15 cellular contexts compared by ENCODE assay signal in genomic region chr6:121826156-121826810, GRCh38.
A peak's percentile ranks its signal among the peaks of the same experiment; 100 is the strongest.
DNase-seq lines count a peak whose midpoint lies in the region; ATAC-seq and TF ChIP-seq lines count a peak whose summit lies in the region.
"Had no signal": no experiment of that assay in that cellular context is flagged by ENCODE, and none has a peak within 500 bp of the region (broad histone marks: within the 10 kb centered on the region; RNA-seq: fewer than 3 reads in every experiment).

No MANE protein-coding gene starts in this region.

- no peak overlapping the region for H3K4me3 Mint-ChIP-seq in activated CD8-positive, alpha-beta T cell treated with anti-CD3 and anti-CD28 coated beads, Interleukin-2, amount 10 ng/mL, durations not matched to agents 7 days and 5 days
- H3K4me3 Mint-ChIP-seq: activated naive CD8-positive, alpha-beta T cell treated with anti-CD3 and anti-CD28 coated beads, Interleukin-2, amount 10 ng/mL, durations not matched to agents 7 days and 5 days; stimulated activated naive CD8-positive, alpha-beta T cell treated with anti-CD3 and anti-CD28 coated beads, Interleukin-15, Interleukin-2, amounts not matched to agents 100 ng/mL and 50 ng/mL, for 24 hours had no signal

- H3K27me3 Mint-ChIP-seq in activated CD8-positive, alpha-beta T cell treated with anti-CD3 and anti-CD28 coated beads, Interleukin-2, amount 10 ng/mL, durations not matched to agents 7 days and 5 days (ENCODE audit: low read depth): no peaks in the 10 kb centered on the region
- H3K27me3 Mint-ChIP-seq: activated naive CD8-positive, alpha-beta T cell treated with anti-CD3 and anti-CD28 coated beads, Interleukin-2, amount 10 ng/mL, durations not matched to agents 7 days and 5 days; stimulated activated naive CD8-positive, alpha-beta T cell treated with anti-CD3 and anti-CD28 coated beads, Interleukin-15, Interleukin-2, amounts not matched to agents 100 ng/mL and 50 ng/mL, for 24 hours had no signal

- intact Hi-C loops in left ventricle myocardium inferior (cut with micrococcal nuclease) (loop anchor here (10.0 kb wide), 1 partner anchor 161 kb away; no protein-coding TSS in a partner anchor), cardiac septum (cut with DNase I) (loop anchor here (5.0 kb wide), 1 partner anchor 44 kb away; no protein-coding TSS in a partner anchor), ovary (cut with DNase I) (no loop called here)

- peaks cover 42% of the 10 kb centered on the region for H3K4me1 ChIP-seq in left ventricle myocardium inferior
- peaks cover 5% of the 10 kb centered on the region for H3K4me1 ChIP-seq in RWPE2 (ENCODE audit: insufficient read depth, poor library complexity, severe bottlenecking)
- H3K4me1 ChIP-seq in ovary (ENCODE audit: insufficient read depth): peaks cover 10% of the 10 kb centered on the region

- no peaks in the 10 kb centered on the region for H3K36me3 Mint-ChIP-seq in activated CD8-positive, alpha-beta T cell treated with anti-CD3 and anti-CD28 coated beads, Interleukin-2, amount 10 ng/mL, durations not matched to agents 7 days and 5 days (ENCODE audit: low read depth)
- H3K36me3 Mint-ChIP-seq: activated naive CD8-positive, alpha-beta T cell treated with anti-CD3 and anti-CD28 coated beads, Interleukin-2, amount 10 ng/mL, durations not matched to agents 7 days and 5 days had no signal

- TF ChIP-seq CTCF in left ventricle myocardium inferior (IDR thresholded peaks at IDR 0.05; ENCODE audit: borderline replicate concordance): no peak
- TF ChIP-seq CTCF in RWPE2 (IDR thresholded peaks at IDR 0.05; ENCODE audit: poor library complexity, severe bottlenecking): no peak
- no peak for TF ChIP-seq CTCF in fibroblast of the aortic adventitia (IDR thresholded peaks at IDR 0.05; ENCODE audit: insufficient read depth, low read length)
- TF ChIP-seq CTCF in ovary (IDR thresholded peaks at IDR 0.05): no peak

- no peak for DNase-seq in left ventricle myocardium inferior
- DNase-seq in cardiac septum (ENCODE audit: low spot score): no peak
- no peak for DNase-seq in RWPE2 (ENCODE audit: low spot score)
- peak; percentile 95 for DNase-seq in fibroblast of the aortic adventitia (ENCODE audit: low read depth)
- no peak for DNase-seq in NCI-H146 treated with DMSO at 0.1 percent for 48 hours (lab: John Stamatoyannopoulos, UW; ENCODE audit: unreplicated experiment)
- DNase-seq in stimulated activated CD4-positive, alpha-beta T cell treated with anti-CD3 and anti-CD28 coated beads, Interleukin-1b, Interleukin-23, amount 100 ng/mL, for 48 hours: no peak
- no peak for DNase-seq in ovary
- DNase-seq in activated CD8-positive, alpha-beta T cell treated with anti-CD3 and anti-CD28 coated beads, Interleukin-2, amount 10 ng/mL, durations not matched to agents 7 days and 5 days: no peak
- DNase-seq: activated naive CD8-positive, alpha-beta T cell treated with anti-CD3 and anti-CD28 coated beads, Interleukin-2, amount 10 ng/mL, durations not matched to agents 7 days and 5 days; glutamatergic neuron; NCI-H1436; stimulated activated CD4-positive, alpha-beta T cell treated with anti-CD3 and anti-CD28 coated beads, Interleukin-12 subunit alpha, Interleukin-12 subunit beta, amount 100 ng/mL, for 4 hours had no signal

- no peaks in the 10 kb centered on the region for H3K4me1 Mint-ChIP-seq in activated CD8-positive, alpha-beta T cell treated with anti-CD3 and anti-CD28 coated beads, Interleukin-2, amount 10 ng/mL, durations not matched to agents 7 days and 5 days (ENCODE audit: low read depth)
- H3K4me1 Mint-ChIP-seq: activated naive CD8-positive, alpha-beta T cell treated with anti-CD3 and anti-CD28 coated beads, Interleukin-2, amount 10 ng/mL, durations not matched to agents 7 days and 5 days had no signal

- peak; percentile 100 for ATAC-seq in RWPE2 (ENCODE audit: low read depth)
- no peak for ATAC-seq in activated CD8-positive, alpha-beta T cell treated with anti-CD3 and anti-CD28 coated beads, Interleukin-2, amount 10 ng/mL, durations not matched to agents 7 days and 5 days
- ATAC-seq: activated CD4-positive, CD25-positive, alpha-beta regulatory T cell treated with anti-CD3 and anti-CD28 coated beads, Interleukin-2, amount 50 U/mL, for 24 hours had no signal

- no peak overlapping the region for H3K4me3 ChIP-seq in left ventricle myocardium inferior
- H3K4me3 ChIP-seq in RWPE2 (ENCODE audit: severe bottlenecking): no peak overlapping the region
- H3K4me3 ChIP-seq in fibroblast of the aortic adventitia (ENCODE audit: low read depth, low read length): no peak overlapping the region
- no peak overlapping the region for H3K4me3 ChIP-seq in ovary

- H3K9me3 ChIP-seq in left ventricle myocardium inferior (replicated peaks) (peaks cover 5% of the 10 kb centered on the region), RWPE2 (ENCODE audit: severe bottlenecking) (no peaks in the 10 kb centered on the region), ovary (no peaks in the 10 kb centered on the region)

- no peaks in the 10 kb centered on the region for H3K9me3 Mint-ChIP-seq in activated CD8-positive, alpha-beta T cell treated with anti-CD3 and anti-CD28 coated beads, Interleukin-2, amount 10 ng/mL, durations not matched to agents 7 days and 5 days (ENCODE audit: insufficient read depth)

- TF ChIP-seq EP300 in ovary (IDR thresholded peaks at IDR 0.05): no peak

- H3K27me3 ChIP-seq in left ventricle myocardium inferior (ENCODE audit: low read depth): no peaks in the 10 kb centered on the region
- no peaks in the 10 kb centered on the region for H3K27me3 ChIP-seq in RWPE2 (ENCODE audit: insufficient read depth, poor library complexity, severe bottlenecking)
- no peaks in the 10 kb centered on the region for H3K27me3 ChIP-seq in ovary

- POLR2A ChIA-PET in activated CD8-positive, alpha-beta T cell treated with anti-CD3 and anti-CD28 coated beads, Interleukin-2, amount 10 ng/mL, durations not matched to agents 7 days and 5 days (lab: Charles Lee): no interaction called here

- H3K36me3 ChIP-seq in left ventricle myocardium inferior (no peaks in the 10 kb centered on the region), RWPE2 (ENCODE audit: low read depth) (no peaks in the 10 kb centered on the region), ovary (no peaks in the 10 kb centered on the region)

- H3K27ac ChIP-seq in left ventricle myocardium inferior (replicated peaks) (peak overlapping the region; percentile 31), RWPE2 (ENCODE audit: poor library complexity, severe bottlenecking) (peak overlapping the region; percentile 27), ovary (no peak overlapping the region)
- H3K27ac ChIP-seq: C4-2B had no signal

- CTCF ChIA-PET in activated CD8-positive, alpha-beta T cell treated with anti-CD3 and anti-CD28 coated beads, Interleukin-2, amount 10 ng/mL, durations not matched to agents 7 days and 5 days (lab: Charles Lee): no interaction called here

- TF ChIP-seq POLR2A in ovary (IDR thresholded peaks at IDR 0.05): no peak

- 84 to 93% (median 87%) methylated on average over 4 of the region's 4 CpGs for WGBS in ovary, 3 donors

- no peak overlapping the region for H3K27ac Mint-ChIP-seq in activated CD8-positive, alpha-beta T cell treated with anti-CD3 and anti-CD28 coated beads, Interleukin-2, amount 10 ng/mL, durations not matched to agents 7 days and 5 days
- H3K27ac Mint-ChIP-seq: activated naive CD8-positive, alpha-beta T cell treated with anti-CD3 and anti-CD28 coated beads, Interleukin-2, amount 10 ng/mL, durations not matched to agents 7 days and 5 days; stimulated activated naive CD8-positive, alpha-beta T cell treated with anti-CD3 and anti-CD28 coated beads, Interleukin-15, Interleukin-2, amounts not matched to agents 100 ng/mL and 50 ng/mL, for 24 hours had no signal

Comparison
In these comparisons a context has a peak if more than half of its experiments do, and no peak if none do; other contexts are left out.
1. H3K27ac ChIP-seq: peak in left ventricle myocardium inferior (single experiment) and RWPE2 (single experiment); none in ovary (0 of 2).
2. intact Hi-C loops: an anchor here in left ventricle myocardium inferior (10.0 kb wide) and cardiac septum (5.0 kb wide); none called in ovary.